ENCODE assay signal across 32 cellular contexts in genomic region chr3:117695321-117695720, GRCh38.
A peak's percentile ranks its signal among the peaks of the same experiment; 100 is the strongest.
DNase-seq lines count a peak whose midpoint lies in the region; ATAC-seq and TF ChIP-seq lines count a peak whose summit lies in the region.
"Had no signal": no experiment of that assay in that cellular context is flagged by ENCODE, and none has a peak within 500 bp of the region (broad histone marks: within the 10 kb centered on the region; RNA-seq: fewer than 3 reads in every experiment).

No MANE protein-coding gene starts in this region.

- H3K27me3 ChIP-seq in SK-N-SH (ENCODE audit: insufficient read depth): no peaks in the 10 kb centered on the region
- H3K27me3 ChIP-seq: breast epithelium, colonic mucosa, neutrophil, stomach, tibial artery had no signal

- H3K4me3 ChIP-seq in SK-N-SH (ENCODE audit: low read depth in 2 of 2, low read length in 1 of 2) (no peak overlapping the region), fibroblast of mammary gland (ENCODE audit: control insufficient read depth, low read depth, low read length) (no peak overlapping the region)
- H3K4me3 ChIP-seq: breast epithelium, colonic mucosa, HAP-1, left ventricle myocardium inferior, psoas muscle, skin epidermis, stomach, tibial artery had no signal

- no peak overlapping the region for H3K4me3 Mint-ChIP-seq in activated CD8-positive, alpha-beta memory T cell treated with anti-CD3 and anti-CD28 coated beads, Interleukin-2, amount 10 ng/mL, durations not matched to agents 7 days and 5 days
- H3K4me3 Mint-ChIP-seq: activated CD4-positive, alpha-beta T cell treated with anti-CD3 and anti-CD28 coated beads, Interleukin-2, amount 10 ng/mL, durations not matched to agents 24 days and 14 days; B cell; CD8-positive, alpha-beta T cell; mesothelial cell of epicardium; naive B cell had no signal

- CTCF ChIA-PET in SK-N-SH (lab: Yijun Ruan, JAX): no interaction called here
- CTCF ChIA-PET in activated CD8-positive, alpha-beta memory T cell treated with anti-CD3 and anti-CD28 coated beads, Interleukin-2, amount 10 ng/mL, durations not matched to agents 7 days and 5 days (lab: Charles Lee): interaction anchor here (1.0 kb wide), 1 partner anchor 31 kb away, joined by 3 read pairs; no protein-coding TSS in a partner anchor

- H3K79me2 ChIP-seq in SK-N-SH (ENCODE audit: insufficient read depth): no peaks in the 10 kb centered on the region

- H3K9ac ChIP-seq in SK-N-SH: no peak overlapping the region

- H3K4me2 ChIP-seq in SK-N-SH: no peak overlapping the region

- TF ChIP-seq CTCF in SK-N-SH (IDR thresholded peaks at IDR 0.05): no peak
- no peak for TF ChIP-seq CTCF in fibroblast of mammary gland (conservative IDR thresholded peaks at IDR 0.05; ENCODE audit: control insufficient read depth, insufficient read depth, low read depth, low read length)

- no peak for TF ChIP-seq EP300 in SK-N-SH (IDR thresholded peaks at IDR 0.05; ENCODE audit: borderline replicate concordance in 1 of 2, low read depth in 1 of 2, low read length in 1 of 2)

- peaks cover 8% of the 10 kb centered on the region for H3F3A ChIP-seq in SK-N-SH (replicated peaks; ENCODE audit: insufficient read depth)

- DNase-seq in SK-N-SH: no peak
- DNase-seq in amniotic stem cell (lab: John Stamatoyannopoulos, UW): peak; percentile 2
- DNase-seq in fibroblast of mammary gland (ENCODE audit: low read depth): peak; percentile 73
- DNase-seq in stromal cell of bone marrow (ENCODE audit: low read depth): peak; percentile 41
- no peak for DNase-seq in activated CD8-positive, alpha-beta memory T cell treated with anti-CD3 and anti-CD28 coated beads, Interleukin-2, amount 10 ng/mL, durations not matched to agents 7 days and 5 days
- no peak for DNase-seq in activated CD4-positive, alpha-beta T cell treated with anti-CD3 and anti-CD28 coated beads, Interleukin-2, amount 50 U/mL, for 48 hours
- no peak for DNase-seq in stimulated activated CD4-positive, alpha-beta T cell treated with anti-CD3 and anti-CD28 coated beads, Interleukin-4, amount 100 ng/mL, for 4 hours
- DNase-seq: activated T-cell treated with anti-CD3 and anti-CD28 coated beads, Interleukin-2, amount 50 U/mL, for 48 hours; CD8-positive, alpha-beta T cell; colonic mucosa; effector CD8-positive, alpha-beta T cell; GDM1; Karpas-422; left ventricle myocardium inferior; naive B cell; NCI-H1694; NCI-H446 treated with DMSO at 0.1 percent for 48 hours; OCI-M1; psoas muscle; stimulated activated CD8-positive, alpha-beta memory T cell treated with anti-CD3 and anti-CD28 coated beads, Interleukin-4, amount 100 ng/mL, for 48 hours; stomach; T-helper 9 cell; tibial artery had no signal

- H3K27ac Mint-ChIP-seq in activated CD8-positive, alpha-beta memory T cell treated with anti-CD3 and anti-CD28 coated beads, Interleukin-2, amount 10 ng/mL, durations not matched to agents 7 days and 5 days: no peak overlapping the region
- H3K27ac Mint-ChIP-seq: activated CD4-positive, alpha-beta T cell treated with anti-CD3 and anti-CD28 coated beads, Interleukin-2, amount 10 ng/mL, durations not matched to agents 24 days and 14 days; B cell; CD8-positive, alpha-beta T cell; mesothelial cell of epicardium; naive B cell had no signal

- peaks cover 3 to 4% of the 10 kb centered on the region in 2 experiments; a peak in 1 of 4 replicates for H3K4me1 ChIP-seq in SK-N-SH (ENCODE audit: control insufficient read depth in 1 of 2, insufficient read depth in 2 of 2, low read depth in 1 of 2, low read length in 1 of 2)
- H3K4me1 ChIP-seq: breast epithelium, colonic mucosa, left ventricle myocardium inferior, psoas muscle, stomach, tibial artery had no signal

- no peaks in the 10 kb centered on the region for H3K9me2 ChIP-seq in SK-N-SH

- H3K36me3 ChIP-seq in SK-N-SH (replicated peaks in 1 of 2; ENCODE audit: control insufficient read depth in 1 of 2, insufficient read depth in 2 of 2, low read length in 1 of 2): no peaks in the 10 kb centered on the region
- H3K36me3 ChIP-seq: breast epithelium, colonic mucosa, HAP-1, left ventricle myocardium inferior, neutrophil, stomach, tibial artery had no signal

- H3K4me1 Mint-ChIP-seq in activated CD8-positive, alpha-beta memory T cell treated with anti-CD3 and anti-CD28 coated beads, Interleukin-2, amount 10 ng/mL, durations not matched to agents 7 days and 5 days: no peaks in the 10 kb centered on the region
- H3K4me1 Mint-ChIP-seq: activated CD4-positive, alpha-beta T cell treated with anti-CD3 and anti-CD28 coated beads, Interleukin-2, amount 10 ng/mL, durations not matched to agents 24 days and 14 days; B cell; naive B cell had no signal

- 85% methylated on average over 1 of the region's 1 CpG for WGBS in SK-N-SH (ENCODE audit: low lambda C conversion rate)

- POLR2A ChIA-PET in SK-N-SH (lab: Yijun Ruan, JAX): no interaction called here

- H3K36me3 Mint-ChIP-seq in activated CD8-positive, alpha-beta memory T cell treated with anti-CD3 and anti-CD28 coated beads, Interleukin-2, amount 10 ng/mL, durations not matched to agents 7 days and 5 days: no peaks in the 10 kb centered on the region
- H3K36me3 Mint-ChIP-seq: CD8-positive, alpha-beta T cell; mesothelial cell of epicardium; naive B cell had no signal

- H4K20me1 ChIP-seq in SK-N-SH (ENCODE audit: insufficient read depth): no peaks in the 10 kb centered on the region

- no peaks in the 10 kb centered on the region for H3K9me3 ChIP-seq in SK-N-SH
- H3K9me3 ChIP-seq: breast epithelium, colonic mucosa, HAP-1, left ventricle myocardium inferior, neutrophil, psoas muscle, stomach, tibial artery had no signal

- H3K27ac ChIP-seq in SK-N-SH (ENCODE audit: low read depth in 2 of 2, low read length in 1 of 2): no peak overlapping the region
- H3K27ac ChIP-seq: 22Rv1, breast epithelium, colonic mucosa, left ventricle myocardium inferior, neutrophil, psoas muscle, skin epidermis, stomach, tibial artery had no signal

- no peaks in the 10 kb centered on the region for H3K9me3 Mint-ChIP-seq in activated CD8-positive, alpha-beta memory T cell treated with anti-CD3 and anti-CD28 coated beads, Interleukin-2, amount 10 ng/mL, durations not matched to agents 7 days and 5 days (ENCODE audit: low read depth)
- H3K9me3 Mint-ChIP-seq: activated CD4-positive, alpha-beta T cell treated with anti-CD3 and anti-CD28 coated beads, Interleukin-2, amount 10 ng/mL, durations not matched to agents 24 days and 14 days; CD8-positive, alpha-beta T cell; mesothelial cell of epicardium had no signal

- H2AFZ ChIP-seq in SK-N-SH (ENCODE audit: low read depth): peak overlapping the region; percentile 39

- ATAC-seq in SK-N-SH treated with all-trans-retinoic acid at 6 μM for 48 hours: no peak
- no peak for ATAC-seq in activated CD8-positive, alpha-beta memory T cell treated with anti-CD3 and anti-CD28 coated beads, Interleukin-2, amount 10 ng/mL, durations not matched to agents 7 days and 5 days
- ATAC-seq: CD8-positive, alpha-beta T cell; psoas muscle had no signal

- no peaks in the 10 kb centered on the region for H3K27me3 Mint-ChIP-seq in activated CD8-positive, alpha-beta memory T cell treated with anti-CD3 and anti-CD28 coated beads, Interleukin-2, amount 10 ng/mL, durations not matched to agents 7 days and 5 days
- H3K27me3 Mint-ChIP-seq: activated CD4-positive, alpha-beta T cell treated with anti-CD3 and anti-CD28 coated beads, Interleukin-2, amount 10 ng/mL, durations not matched to agents 24 days and 14 days; B cell had no signal

- TF ChIP-seq RAD21 in SK-N-SH (IDR thresholded peaks at IDR 0.05; ENCODE audit: low read length): no peak

TF ChIP-seq in SK-N-SH, 30 proteins besides CTCF, POLR2A, EP300 and RAD21 (continues in another document):
- TF ChIP-seq NFIC (IDR thresholded peaks at IDR 0.05; ENCODE audit: borderline replicate concordance): no peak
- TF ChIP-seq, protein P1, sequence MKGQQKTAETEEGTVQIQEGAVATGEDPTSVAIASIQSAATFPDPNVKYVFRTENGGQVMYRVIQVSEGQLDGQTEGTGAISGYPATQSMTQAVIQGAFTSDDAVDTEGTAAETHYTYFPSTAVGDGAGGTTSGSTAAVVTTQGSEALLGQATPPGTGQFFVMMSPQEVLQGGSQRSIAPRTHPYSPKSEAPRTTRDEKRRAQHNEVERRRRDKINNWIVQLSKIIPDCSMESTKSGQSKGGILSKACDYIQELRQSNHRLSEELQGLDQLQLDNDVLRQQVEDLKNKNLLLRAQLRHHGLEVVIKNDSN (IDR thresholded peaks at IDR 0.05; ENCODE audit: borderline replicate concordance, low read depth): no peak
- TF ChIP-seq SMC3 (IDR thresholded peaks at IDR 0.05; ENCODE audit: low read depth, low read length): no peak
- TF ChIP-seq POLR2AphosphoS5 (IDR thresholded peaks at IDR 0.05; ENCODE audit: low read depth, low read length): no peak
- no peak for TF ChIP-seq PBX3 (IDR thresholded peaks at IDR 0.05)

TF ChIP-seq in SK-N-SH treated with all-trans-retinoic acid at 6 μM for 48 hours, 23 proteins besides CTCF, POLR2A, EP300 and RAD21:
- TF ChIP-seq ZNF565 (CRISPR knock-in tag; conservative IDR thresholded peaks at IDR 0.05; ENCODE audit: low read depth) (no peak), ARNTL (CRISPR knock-in tag; IDR thresholded peaks at IDR 0.05; ENCODE audit: borderline replicate concordance, low read depth) (no peak), PATZ1 (CRISPR knock-in tag; IDR thresholded peaks at IDR 0.05; ENCODE audit: borderline replicate concordance) (no peak), RARB (CRISPR knock-in tag; IDR thresholded peaks at IDR 0.05) (no peak), ESRRG (CRISPR knock-in tag; IDR thresholded peaks at IDR 0.05) (no peak)

Comparison
In these comparisons a context has a peak if more than half of its experiments do, and no peak if none do; other contexts are left out.
1. DNase-seq: peak in amniotic stem cell (single experiment), fibroblast of mammary gland (single experiment) and stromal cell of bone marrow (single experiment); none in SK-N-SH (single experiment), activated CD8-positive, alpha-beta memory T cell treated with anti-CD3 and anti-CD28 coated beads, Interleukin-2, amount 10 ng/mL, durations not matched to agents 7 days and 5 days (single experiment), activated CD4-positive, alpha-beta T cell treated with anti-CD3 and anti-CD28 coated beads, Interleukin-2, amount 50 U/mL, for 48 hours (0 of 2) and stimulated activated CD4-positive, alpha-beta T cell treated with anti-CD3 and anti-CD28 coated beads, Interleukin-4, amount 100 ng/mL, for 4 hours (0 of 2).